22 cellular contexts compared by ENCODE assay signal in the genomic region with DNA sequence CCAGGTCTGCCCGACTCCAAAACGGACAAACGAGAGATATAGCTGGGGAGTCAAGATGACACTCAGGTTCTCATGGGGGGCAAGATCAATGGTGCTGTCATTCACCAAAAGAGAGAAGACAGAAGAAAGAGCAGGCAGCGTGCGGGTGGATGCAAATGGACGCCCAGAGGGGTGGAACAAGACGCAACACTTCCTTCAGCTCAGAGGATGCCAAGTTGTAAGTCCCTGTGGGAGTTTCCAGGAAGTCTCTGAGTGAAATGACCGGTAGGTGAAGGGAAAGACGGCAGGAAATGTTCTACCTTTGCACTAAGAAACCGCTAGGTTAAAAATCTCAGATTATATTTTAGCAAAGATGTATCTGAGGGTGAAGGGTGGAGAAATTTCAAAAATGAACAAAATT. TPM values are rescaled to one million over a fixed set of nuclear protein-coding genes. Genes with fewer than 3 reads are reported as not detected.
DNase-seq lines count a peak whose midpoint lies in the region; ATAC-seq and TF ChIP-seq lines count a peak whose summit lies in the region.
"Had no signal": no experiment of that assay in that cellular context is flagged by ENCODE, and none has a peak within 500 bp of the region (broad histone marks: within the 10 kb centered on the region; RNA-seq: fewer than 3 reads in every experiment).

No MANE protein-coding gene starts in this region.

- no peak overlapping the region for H2BK15ac ChIP-seq in neuronal stem cell (ENCODE audit: low read length)

- peaks cover 9% of the 10 kb centered on the region for H3K27me3 Mint-ChIP-seq in GM23338 (ENCODE audit: insufficient read depth, low read depth, poor library complexity)
- no peaks in the 10 kb centered on the region for H3K27me3 Mint-ChIP-seq in central memory CD8-positive, alpha-beta T cell
- H3K27me3 Mint-ChIP-seq: CD4-positive, CD25-positive, alpha-beta regulatory T cell had no signal

- H3K4ac ChIP-seq in neuronal stem cell (ENCODE audit: low read length): no peak overlapping the region

- H2AFZ ChIP-seq in GM23338 (no peak overlapping the region), neuronal stem cell (ENCODE audit: low read length) (no peak overlapping the region), osteoblast (ENCODE audit: low read length) (no peak overlapping the region)
- H2AFZ ChIP-seq: GM23248 had no signal

- TF ChIP-seq CTCF in GM23338 (conservative IDR thresholded peaks at IDR 0.05; ENCODE audit: low read depth in 2 of 2) (no peak), osteoblast (IDR thresholded peaks at IDR 0.05; ENCODE audit: extremely low read depth, low read depth, low read length) (no peak)

- H3K27me3 ChIP-seq in BLaER1 (no peaks in the 10 kb centered on the region), GM23338 (ENCODE audit: insufficient read depth) (no peaks in the 10 kb centered on the region), neuronal stem cell (ENCODE audit: control insufficient read depth in 3 of 3, insufficient read depth in 3 of 3, low read depth in 1 of 3, low read length in 3 of 3) (no peaks in the 10 kb centered on the region), osteoblast (ENCODE audit: insufficient read depth, low read length) (no peaks in the 10 kb centered on the region)
- H3K27me3 ChIP-seq: BE2C, MG63 had no signal

- peaks cover 44% of the 10 kb centered on the region for H3K36me3 Mint-ChIP-seq in GM23338 (ENCODE audit: low read depth)
- peaks cover 23% of the 10 kb centered on the region for H3K36me3 Mint-ChIP-seq in central memory CD8-positive, alpha-beta T cell (ENCODE audit: insufficient read depth)

- no CpG with 5 or more reads among the region's 10 CpGs for WGBS in neuronal stem cell (ENCODE audit: extremely low coverage in 2 of 2, insufficient read length in 2 of 2, insufficient replicate concordance in 1 of 2), 2 donors

- H3K4me1 ChIP-seq in BLaER1 (peaks cover 35% of the 10 kb centered on the region), GM23338 (ENCODE audit: insufficient read depth) (peaks cover 13% of the 10 kb centered on the region), neuronal stem cell (ENCODE audit: control insufficient read depth in 2 of 2, insufficient read depth in 1 of 2, low read depth in 1 of 2, low read length in 2 of 2) (no peaks in the 10 kb centered on the region), osteoblast (ENCODE audit: insufficient read depth, low read length) (no peaks in the 10 kb centered on the region)
- H3K4me1 ChIP-seq: BE2C had no signal

- H3K9me3 Mint-ChIP-seq in GM23338: no peaks in the 10 kb centered on the region
- no peaks in the 10 kb centered on the region for H3K9me3 Mint-ChIP-seq in central memory CD8-positive, alpha-beta T cell
- H3K9me3 Mint-ChIP-seq: CD4-positive, CD25-positive, alpha-beta regulatory T cell; H9; HFFc6 had no signal

- no peaks in the 10 kb centered on the region for H3K9me3 ChIP-seq in BLaER1
- H3K9me3 ChIP-seq in neuronal stem cell (replicated peaks in 1 of 2; ENCODE audit: control insufficient read depth in 2 of 2, insufficient read depth in 1 of 2, low read depth in 1 of 2, low read length in 2 of 2): no peaks in the 10 kb centered on the region
- H3K9me3 ChIP-seq in osteoblast (ENCODE audit: low read depth, low read length): no peaks in the 10 kb centered on the region
- H3K9me3 ChIP-seq: BE2C, MG63 had no signal

- H3K27ac ChIP-seq in BLaER1: peak overlapping the region; percentile 63
- no peak overlapping the region for H3K27ac ChIP-seq in GM23338 (ENCODE audit: low read depth)
- no peak overlapping the region for H3K27ac ChIP-seq in neuronal stem cell (replicated peaks; ENCODE audit: low read length)
- H3K27ac ChIP-seq in osteoblast (ENCODE audit: low read depth, low read length): no peak overlapping the region
- H3K27ac ChIP-seq: GM23248 had no signal

- H3K9ac ChIP-seq in BLaER1: peak overlapping the region; percentile 34; the same call in 1 of the 2 replicates
- peak overlapping the region; percentile 12 for H3K9ac ChIP-seq in neuronal stem cell (ENCODE audit: low read depth, low read length, poor library complexity)
- H3K9ac ChIP-seq: GM23248 had no signal

- no peak for DNase-seq in GM23338 (ENCODE audit: low spot score)
- DNase-seq in central memory CD8-positive, alpha-beta T cell (ENCODE audit: low spot score in 2 of 2): no peak
- no peak for DNase-seq in neuronal stem cell (ENCODE audit: low spot score)
- no peak for DNase-seq in NCI-H2196 treated with DMSO at 0.1 percent for 48 hours (lab: John Stamatoyannopoulos, UW; ENCODE audit: unreplicated experiment)
- DNase-seq in midbrain (lab: John Stamatoyannopoulos, UW): no peak
- DNase-seq in osteoblast (ENCODE audit: insufficient read length, low spot score, missing footprints): no peak
- DNase-seq: BE2C; CD4-positive, CD25-positive, alpha-beta regulatory T cell; GM23248; H9; HFFc6; KBM-7; MG63; NCI-H1105 treated with DMSO at 0.1 percent for 48 hours; NCI-H146; NCI-H1930; NCI-H2227 treated with DMSO at 0.1 percent for 48 hours; NCI-H526 treated with DMSO at 0.1 percent for 48 hours; Right ventricle myocardium superior; RPMI8226 had no signal

- no peak overlapping the region for H3K18ac ChIP-seq in neuronal stem cell (ENCODE audit: low read length)

- H3K23ac ChIP-seq in neuronal stem cell (ENCODE audit: low read depth, low read length, poor library complexity): no peak overlapping the region

- peaks cover 86% of the 10 kb centered on the region for H3K36me3 ChIP-seq in BLaER1
- no peaks in the 10 kb centered on the region; the same call in 1 of the 2 replicates for H3K36me3 ChIP-seq in GM23338 (ENCODE audit: insufficient read depth)
- peaks cover 19 to 93% of the 10 kb centered on the region in 2 donors for H3K36me3 ChIP-seq in neuronal stem cell (replicated peaks in 1 of 2; ENCODE audit: control insufficient read depth in 2 of 2, insufficient read depth in 2 of 2, low read length in 2 of 2)
- peaks cover 22% of the 10 kb centered on the region for H3K36me3 ChIP-seq in osteoblast (ENCODE audit: insufficient read depth, low read length)

- H3K79me2 ChIP-seq in GM23338 (replicated peaks; ENCODE audit: insufficient read depth) (peaks cover 38% of the 10 kb centered on the region), osteoblast (ENCODE audit: insufficient read depth, low read length) (peaks cover 35% of the 10 kb centered on the region)

- no peaks in the 10 kb centered on the region for H3F3A ChIP-seq in GM23338 (replicated peaks; ENCODE audit: low read depth)

- H2BK120ac ChIP-seq in neuronal stem cell (ENCODE audit: low read depth, low read length): no peak overlapping the region

- ATAC-seq in GM23338 (no peak), GM21367 (IDR thresholded peaks at IDR 0.05; ENCODE audit: unreplicated experiment) (no peak)
- no peak for ATAC-seq in central memory CD8-positive, alpha-beta T cell (replicated peaks; ENCODE audit: extremely low read depth, poor library complexity, severe bottlenecking)

- H3K27ac Mint-ChIP-seq in GM23338: 0 out of 2 replicates have a peak overlapping the region, but pooled peaks have one; percentile 14
- H3K27ac Mint-ChIP-seq in central memory CD8-positive, alpha-beta T cell (ENCODE audit: low read depth): peak overlapping the region; percentile 64
- H3K27ac Mint-ChIP-seq: HFFc6 had no signal

- H4K8ac ChIP-seq in neuronal stem cell (ENCODE audit: low read depth, low read length): no peak overlapping the region

- no peak overlapping the region for H3K14ac ChIP-seq in neuronal stem cell (ENCODE audit: low read length)

- H3K4me1 Mint-ChIP-seq in GM23338: peaks cover 17% of the 10 kb centered on the region
- peaks cover 20% of the 10 kb centered on the region for H3K4me1 Mint-ChIP-seq in central memory CD8-positive, alpha-beta T cell

- H4K20me1 ChIP-seq in BLaER1: peaks cover 54% of the 10 kb centered on the region
- H4K20me1 ChIP-seq in GM23338 (replicated peaks; ENCODE audit: insufficient read depth): peaks cover 5% of the 10 kb centered on the region; the same call in 1 of the 2 replicates
- peaks cover 8% of the 10 kb centered on the region for H4K20me1 ChIP-seq in osteoblast (ENCODE audit: insufficient read depth, low read length)

- no peak overlapping the region for H2BK5ac ChIP-seq in neuronal stem cell (ENCODE audit: low read length)

- H3K9me2 ChIP-seq in GM23338 (ENCODE audit: insufficient read depth): no peaks in the 10 kb centered on the region

- H2BK12ac ChIP-seq in neuronal stem cell (ENCODE audit: low read length): no peak overlapping the region

- H2AK5ac ChIP-seq in neuronal stem cell (ENCODE audit: low read depth, low read length): no peak overlapping the region

- H3K4me3 ChIP-seq in BLaER1 (peak overlapping the region; percentile 4), GM23338 (no peak overlapping the region), neuronal stem cell (ENCODE audit: low read length in 2 of 2) (no peak overlapping the region), osteoblast (ENCODE audit: insufficient read depth, low read length) (no peak overlapping the region)
- H3K4me3 ChIP-seq: GM23248, MG63 had no signal

- H3K4me2 ChIP-seq in BLaER1 (peak overlapping the region; percentile 77), GM23338 (no peak overlapping the region), neuronal stem cell (ENCODE audit: insufficient read depth, low read length, poor library complexity, severe bottlenecking) (no peak overlapping the region), osteoblast (ENCODE audit: insufficient read depth, low read length) (no peak overlapping the region)

- H4K91ac ChIP-seq in neuronal stem cell (ENCODE audit: low read depth, low read length, poor library complexity): no peak overlapping the region

- H3K79me1 ChIP-seq in neuronal stem cell (ENCODE audit: low read depth, low read length): peaks cover 18% of the 10 kb centered on the region

- no peak overlapping the region for H3K4me3 Mint-ChIP-seq in GM23338
- no peak overlapping the region for H3K4me3 Mint-ChIP-seq in central memory CD8-positive, alpha-beta T cell
- H3K4me3 Mint-ChIP-seq: CD4-positive, CD25-positive, alpha-beta regulatory T cell; H9; HFFc6 had no signal

TF ChIP-seq in GM23338, 12 proteins besides CTCF, POLR2A, EP300 and RAD21 (continues in another document):
- TF ChIP-seq EZH2phosphoT487 (IDR thresholded peaks at IDR 0.05; ENCODE audit: unreplicated experiment) (no peak), NANOG (IDR thresholded peaks at IDR 0.05; ENCODE audit: borderline replicate concordance) (no peak)

RNA-seq across cellular contexts. Expression of a gene that starts 26.5 kb away (rescaled TPM):
- 36.4 and 40.2 TPM in 2 replicates for total RNA-seq in GM23338 (2014; rRNA removed; shearing (Covaris generic))
- polyA plus RNA-seq in GM23338 (2016; fragmentation: Nextera tagmentation; extraction: Ambion mirVana): 12.4 and 12.8 TPM in 2 replicates
- 25.6 TPM for polyA plus RNA-seq in neuronal stem cell (2013, experiment 1 of 2)
- polyA plus RNA-seq in neuronal stem cell (2013, experiment 2 of 2): 26.2 TPM
- 15.3 and 17.0 TPM in 2 replicates for total RNA-seq in osteoblast
